In genomic region chr15:99734575-99734974, GRCh38 we compare ENCODE assay signal across 21 cellular contexts. TPM values are rescaled to one million over a fixed set of nuclear protein-coding genes. Genes with fewer than 3 reads are reported as not detected.
A peak's percentile ranks its signal among the peaks of the same experiment; 100 is the strongest.
DNase-seq lines count a peak whose midpoint lies in the region; ATAC-seq and TF ChIP-seq lines count a peak whose summit lies in the region.
"Had no signal": no experiment of that assay in that cellular context is flagged by ENCODE, and none has a peak within 500 bp of the region (broad histone marks: within the 10 kb centered on the region; RNA-seq: fewer than 3 reads in every experiment).

No MANE protein-coding gene starts in this region.

- CTCF ChIA-PET in Caco-2 (lab: Charles Lee) = no interaction called here

- no peak overlapping the region for H3K4me3 ChIP-seq in Caco-2 (ENCODE audit: low read depth, low read length)
- H3K4me3 ChIP-seq: hepatocyte, K562, mucosa of descending colon had no signal

- no peaks in the 10 kb centered on the region for H3K27me3 ChIP-seq in Caco-2 (replicated peaks; ENCODE audit: control insufficient read depth, insufficient read depth, low read length)
- H3K27me3 ChIP-seq: hepatocyte, spleen, uterus had no signal

- intact Hi-C loops in Caco-2 (cut with micrococcal nuclease; ENCODE audit: unreplicated experiment) = loop anchor here (5.0 kb wide), 1 partner anchor 167 kb away; the partner anchor contains the start of gene MEF2A

- no peaks in the 10 kb centered on the region for H3K9me3 ChIP-seq in Caco-2
- H3K9me3 ChIP-seq: mucosa of descending colon, SK-N-SH, spleen, uterus had no signal

- POLR2A ChIA-PET in Caco-2 (lab: Charles Lee) = no interaction called here

- peaks cover 2% of the 10 kb centered on the region for H3K36me3 Mint-ChIP-seq in T-helper 2 cell treated with Interferon-gamma antibody and Interleukin-4, amounts not matched to agents 5 μg/mL and 100 μg/mL, for 36 hours (ENCODE audit: low read depth)
- H3K36me3 Mint-ChIP-seq in Caco-2 (ENCODE audit: insufficient read depth, unreplicated experiment) (no peaks in the 10 kb centered on the region), nephron (ENCODE audit: low read depth) (peaks cover 7% of the 10 kb centered on the region)
- no peaks in the 10 kb centered on the region for H3K36me3 Mint-ChIP-seq in activated naive CD8-positive, alpha-beta T cell treated with anti-CD3 and anti-CD28 coated beads, Interleukin-2, amount 50 U/mL, for 24 hours (ENCODE audit: low read depth)

- H3K4me1 ChIP-seq in Caco-2 = peaks cover 8% of the 10 kb centered on the region; the same call in 1 of the 2 replicates
- H3K4me1 ChIP-seq: uterus had no signal

- no peak for TF ChIP-seq CTCF in Caco-2 (IDR thresholded peaks at IDR 0.05; ENCODE audit: insufficient read depth in 1 of 2, low read depth in 1 of 2, low read length in 1 of 2, severe bottlenecking in 1 of 2, unreplicated experiment in 1 of 2)
- no peak for TF ChIP-seq CTCF in nephron (IDR thresholded peaks at IDR 0.05; ENCODE audit: unreplicated experiment in 3 of 3)

- peak overlapping the region; percentile 60 for H3K27ac Mint-ChIP-seq in T-helper 2 cell treated with Interferon-gamma antibody and Interleukin-4, amounts not matched to agents 5 μg/mL and 100 μg/mL, for 36 hours
- H3K27ac Mint-ChIP-seq in Caco-2 (ENCODE audit: unreplicated experiment) (no peak overlapping the region), nephron (peak overlapping the region; percentile 48 to 65 (median 63))
- peak overlapping the region; percentile 15 for H3K27ac Mint-ChIP-seq in activated naive CD8-positive, alpha-beta T cell treated with anti-CD3 and anti-CD28 coated beads, Interleukin-2, amount 50 U/mL, for 24 hours
- H3K27ac Mint-ChIP-seq: HFFc6 had no signal

- no peaks in the 10 kb centered on the region for H3K9me3 Mint-ChIP-seq in T-helper 2 cell treated with Interferon-gamma antibody and Interleukin-4, amounts not matched to agents 5 μg/mL and 100 μg/mL, for 36 hours
- H3K9me3 Mint-ChIP-seq in Caco-2 (ENCODE audit: unreplicated experiment) (no peaks in the 10 kb centered on the region), nephron (no peaks in the 10 kb centered on the region)
- H3K9me3 Mint-ChIP-seq in activated naive CD8-positive, alpha-beta T cell treated with anti-CD3 and anti-CD28 coated beads, Interleukin-2, amount 50 U/mL, for 24 hours = peaks cover 5% of the 10 kb centered on the region
- H3K9me3 Mint-ChIP-seq: HFFc6 had no signal

- no peaks in the 10 kb centered on the region for H3K27me3 Mint-ChIP-seq in T-helper 2 cell treated with Interferon-gamma antibody and Interleukin-4, amounts not matched to agents 5 μg/mL and 100 μg/mL, for 36 hours (ENCODE audit: low read depth)
- H3K27me3 Mint-ChIP-seq in Caco-2 (ENCODE audit: insufficient read depth, unreplicated experiment) = no peaks in the 10 kb centered on the region
- H3K27me3 Mint-ChIP-seq in activated naive CD8-positive, alpha-beta T cell treated with anti-CD3 and anti-CD28 coated beads, Interleukin-2, amount 50 U/mL, for 24 hours = no peaks in the 10 kb centered on the region
- H3K27me3 Mint-ChIP-seq in nephron (ENCODE audit: low read depth) = peaks cover 9% of the 10 kb centered on the region

- BruUV-seq in Caco-2 (replicated peaks; lab: Mats Ljungman, UMichigan) = no TSS peak

- no peaks in the 10 kb centered on the region for H3K36me3 ChIP-seq in Caco-2 (ENCODE audit: control insufficient read depth, insufficient read depth, low read length)
- H3K36me3 ChIP-seq: uterus had no signal

- H3K4me3 Mint-ChIP-seq in T-helper 2 cell treated with Interferon-gamma antibody and Interleukin-4, amounts not matched to agents 5 μg/mL and 100 μg/mL, for 36 hours = peak overlapping the region; percentile 32
- H3K4me3 Mint-ChIP-seq in Caco-2 (ENCODE audit: unreplicated experiment) (peak overlapping the region; percentile 47), nephron (peak overlapping the region; percentile 64 to 82 (median 77))
- H3K4me3 Mint-ChIP-seq in activated naive CD8-positive, alpha-beta T cell treated with anti-CD3 and anti-CD28 coated beads, Interleukin-2, amount 50 U/mL, for 24 hours = peak overlapping the region; percentile 27
- H3K4me3 Mint-ChIP-seq: HFFc6 had no signal

- peaks cover 21% of the 10 kb centered on the region for H3K4me1 Mint-ChIP-seq in T-helper 2 cell treated with Interferon-gamma antibody and Interleukin-4, amounts not matched to agents 5 μg/mL and 100 μg/mL, for 36 hours (ENCODE audit: low read depth)
- H3K4me1 Mint-ChIP-seq in Caco-2 (ENCODE audit: low read depth, unreplicated experiment) = no peaks in the 10 kb centered on the region
- peaks cover 28% of the 10 kb centered on the region for H3K4me1 Mint-ChIP-seq in activated naive CD8-positive, alpha-beta T cell treated with anti-CD3 and anti-CD28 coated beads, Interleukin-2, amount 50 U/mL, for 24 hours
- H3K4me1 Mint-ChIP-seq in nephron = peaks cover 26% of the 10 kb centered on the region

- DNase-seq in T-helper 2 cell treated with Interferon-gamma antibody and Interleukin-4, amounts not matched to agents 5 μg/mL and 100 μg/mL, for 36 hours (ENCODE audit: low spot score) = no peak
- DNase-seq in T-helper 2 cell (no peak), Caco-2 (no peak), putamen (ENCODE audit: low spot score) (no peak)
- DNase-seq in activated naive CD8-positive, alpha-beta T cell treated with anti-CD3 and anti-CD28 coated beads, Interleukin-2, amount 50 U/mL, for 24 hours = no peak
- DNase-seq in stimulated activated CD4-positive, alpha-beta T cell treated with anti-CD3 and anti-CD28 coated beads, Interleukin-1b, Interleukin-23, amount 100 ng/mL, for 48 hours = no peak
- DNase-seq: activated naive CD4-positive, alpha-beta T cell; effector CD8-positive, alpha-beta T cell; HFFc6; NCI-H1092 treated with DMSO at 0.1 percent for 48 hours; NCI-H446; PC-3; posterior cingulate gyrus; SK-N-SH; spleen; uterus had no signal

- ATAC-seq in activated naive CD8-positive, alpha-beta T cell treated with anti-CD3 and anti-CD28 coated beads, Interleukin-2, amount 50 U/mL, for 24 hours = no peak
- ATAC-seq in GM19328 (IDR thresholded peaks at IDR 0.05; ENCODE audit: unreplicated experiment) = no peak
- ATAC-seq: K562, mucosa of descending colon, PC-3 had no signal

RNA-seq across cellular contexts. Expression of gene LYSMD4, which starts 1.3 kb away (rescaled TPM):
- total RNA-seq in Caco-2 (2022) = 14.4 and 15.9 TPM in 2 replicates

Comparison
In these comparisons a context has a peak if more than half of its experiments do, and no peak if none do; other contexts are left out.
1. H3K4me3 Mint-ChIP-seq: peak in every context shown above with its lines; median percentile 77 in nephron; 47 in Caco-2; 32 in T-helper 2 cell treated with Interferon-gamma antibody and Interleukin-4, amounts not matched to agents 5 μg/mL and 100 μg/mL, for 36 hours; 27 in activated naive CD8-positive, alpha-beta T cell treated with anti-CD3 and anti-CD28 coated beads, Interleukin-2, amount 50 U/mL, for 24 hours.